Comparison of ENCODE assay signal across 2 cellular contexts in the genomic region with DNA sequence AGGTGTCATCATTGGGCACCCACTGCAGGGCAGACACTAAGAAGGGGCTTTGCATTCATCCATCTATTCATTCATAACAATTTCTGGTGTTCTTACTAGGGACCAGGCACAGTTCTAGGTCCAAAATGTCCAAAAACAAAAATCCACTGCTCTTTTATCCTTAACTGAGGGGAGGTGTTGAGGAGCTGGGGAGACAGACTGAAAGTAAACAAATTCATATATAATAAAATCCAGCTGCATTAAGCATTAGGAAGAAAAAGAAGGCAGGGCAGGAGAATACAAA.
TF ChIP-seq lines count a peak whose summit lies in the region.

No MANE protein-coding gene starts in this region.

TF ChIP-seq in A549, 52 proteins besides CTCF, POLR2A, EP300 and RAD21 (continued from another document):
- TF ChIP-seq EHF (CRISPR knock-in tag; IDR thresholded peaks at IDR 0.05) = no peak
- 0 out of 2 replicates have a peak, but pooled peaks have one; percentile 13 for TF ChIP-seq RNF2 (IDR thresholded peaks at IDR 0.05; ENCODE audit: borderline replicate concordance, low read depth)
- TF ChIP-seq, protein P1, sequence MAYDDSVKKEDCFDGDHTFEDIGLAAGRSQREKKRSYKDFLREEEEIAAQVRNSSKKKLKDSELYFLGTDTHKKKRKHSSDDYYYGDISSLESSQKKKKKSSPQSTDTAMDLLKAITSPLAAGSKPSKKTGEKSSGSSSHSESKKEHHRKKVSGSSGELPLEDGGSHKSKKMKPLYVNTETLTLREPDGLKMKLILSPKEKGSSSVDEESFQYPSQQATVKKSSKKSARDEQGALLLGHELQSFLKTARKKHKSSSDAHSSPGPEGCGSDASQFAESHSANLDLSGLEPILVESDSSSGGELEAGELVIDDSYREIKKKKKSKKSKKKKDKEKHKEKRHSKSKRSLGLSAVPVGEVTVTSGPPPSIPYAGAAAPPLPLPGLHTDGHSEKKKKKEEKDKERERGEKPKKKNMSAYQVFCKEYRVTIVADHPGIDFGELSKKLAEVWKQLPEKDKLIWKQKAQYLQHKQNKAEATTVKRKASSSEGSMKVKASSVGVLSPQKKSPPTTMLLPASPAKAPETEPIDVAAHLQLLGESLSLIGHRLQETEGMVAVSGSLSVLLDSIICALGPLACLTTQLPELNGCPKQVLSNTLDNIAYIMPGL (CRISPR knock-in tag; IDR thresholded peaks at IDR 0.05; ENCODE audit: borderline replicate concordance) = no peak
- TF ChIP-seq FOXS1 (CRISPR knock-in tag; IDR thresholded peaks at IDR 0.05) = no peak
- TF ChIP-seq MYC (IDR thresholded peaks at IDR 0.05; ENCODE audit: borderline replicate concordance, low read length) = no peak
- no peak for TF ChIP-seq NFE2L2 (conservative IDR thresholded peaks at IDR 0.05; ENCODE audit: low read length)
- no peak for TF ChIP-seq TFCP2L1 (CRISPR knock-in tag; IDR thresholded peaks at IDR 0.05)
- 0 out of 2 replicates have a peak, but pooled peaks have one; percentile 61 for TF ChIP-seq CBX8 (IDR thresholded peaks at IDR 0.05)

TF ChIP-seq in HEK293T, 16 proteins besides CTCF, POLR2A, EP300 and RAD21 (continued from another document):
- TF ChIP-seq, protein P2, sequence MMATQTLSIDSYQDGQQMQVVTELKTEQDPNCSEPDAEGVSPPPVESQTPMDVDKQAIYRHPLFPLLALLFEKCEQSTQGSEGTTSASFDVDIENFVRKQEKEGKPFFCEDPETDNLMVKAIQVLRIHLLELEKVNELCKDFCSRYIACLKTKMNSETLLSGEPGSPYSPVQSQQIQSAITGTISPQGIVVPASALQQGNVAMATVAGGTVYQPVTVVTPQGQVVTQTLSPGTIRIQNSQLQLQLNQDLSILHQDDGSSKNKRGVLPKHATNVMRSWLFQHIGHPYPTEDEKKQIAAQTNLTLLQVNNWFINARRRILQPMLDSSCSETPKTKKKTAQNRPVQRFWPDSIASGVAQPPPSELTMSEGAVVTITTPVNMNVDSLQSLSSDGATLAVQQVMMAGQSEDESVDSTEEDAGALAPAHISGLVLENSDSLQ (IDR thresholded peaks at IDR 0.05) = no peak
- TF ChIP-seq NFRKB (IDR thresholded peaks at IDR 0.05) = no peak
TF ChIP-seq in HEK293T: peak in this region for 0.
